ENCODE assay signal across 19 cellular contexts in the genomic region with DNA sequence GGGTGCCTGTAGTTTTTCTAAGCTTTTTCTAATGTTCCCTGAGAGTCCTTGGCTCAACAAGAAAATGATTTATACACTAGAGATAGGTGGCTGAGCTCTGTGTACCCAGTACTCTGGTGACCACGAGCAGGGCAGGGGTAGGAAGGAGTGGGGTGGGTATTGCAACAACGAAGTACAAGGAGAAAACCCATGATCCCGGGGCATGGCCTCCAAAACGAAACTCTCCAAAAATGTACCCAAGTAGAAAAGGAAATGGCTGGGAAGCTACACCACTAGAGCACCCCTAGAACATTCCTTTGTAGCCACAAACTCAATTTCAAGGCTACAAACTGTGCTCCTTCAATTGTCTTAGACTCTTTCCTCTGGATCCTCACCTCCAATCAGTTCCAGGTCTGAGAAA.
"Had no signal": no experiment of that assay in that cellular context is flagged by ENCODE, and none has a peak within 500 bp of the region (broad histone marks: within the 10 kb centered on the region; RNA-seq: fewer than 3 reads in every experiment).

No MANE protein-coding gene starts in this region.

- H3K9me3 Mint-ChIP-seq: activated CD4-positive, alpha-beta T cell treated with anti-CD3 and anti-CD28 coated beads, Interleukin-2, amount 10 ng/mL, durations not matched to agents 24 days and 14 days; activated naive CD4-positive, alpha-beta T cell treated with anti-CD3 and anti-CD28 coated beads, Interleukin-2, amount 10 ng/mL, durations not matched to agents 7 days and 5 days; activated naive CD8-positive, alpha-beta T cell treated with anti-CD3 and anti-CD28 coated beads, Interleukin-2, amount 50 U/mL, for 24 hours; activated T-cell treated with anti-CD3 and anti-CD28 coated beads, Interleukin-2, amount 50 U/mL, for 4 hours; natural killer cell; T-helper 1 cell treated with Interleukin-12 subunit alpha and Interleukin-12 subunit beta and Interleukin-4 antibody, amounts not matched to agents 30 μg/mL and 1 μg/mL, for 36 hours had no signal

- H3K36me3 Mint-ChIP-seq: activated naive CD4-positive, alpha-beta T cell treated with anti-CD3 and anti-CD28 coated beads, Interleukin-2, amount 10 ng/mL, durations not matched to agents 7 days and 5 days; natural killer cell had no signal

- H3K4me3 Mint-ChIP-seq: activated CD4-positive, alpha-beta T cell treated with anti-CD3 and anti-CD28 coated beads, Interleukin-2, amount 10 ng/mL, durations not matched to agents 24 days and 14 days; activated CD8-positive, alpha-beta T cell treated with anti-CD3 and anti-CD28 coated beads, Interleukin-2, amount 10 ng/mL, durations not matched to agents 7 days and 5 days; activated naive CD4-positive, alpha-beta T cell treated with anti-CD3 and anti-CD28 coated beads, Interleukin-2, amount 10 ng/mL, durations not matched to agents 7 days and 5 days; activated naive CD8-positive, alpha-beta T cell treated with anti-CD3 and anti-CD28 coated beads, Interleukin-2, amount 50 U/mL, for 24 hours; activated T-cell treated with anti-CD3 and anti-CD28 coated beads, Interleukin-2, amount 50 U/mL, for 4 hours; natural killer cell; T-helper 1 cell treated with Interleukin-12 subunit alpha and Interleukin-12 subunit beta and Interleukin-4 antibody, amounts not matched to agents 30 μg/mL and 1 μg/mL, for 36 hours had no signal

- DNase-seq: activated CD4-positive, alpha-beta T cell treated with anti-CD3 and anti-CD28 coated beads, Interleukin-2, amount 10 ng/mL, durations not matched to agents 24 days and 14 days; activated CD8-positive, alpha-beta memory T cell treated with anti-CD3 and anti-CD28 coated beads, Interleukin-2, amount 50 U/mL, for 4 hours; activated CD8-positive, alpha-beta T cell treated with anti-CD3 and anti-CD28 coated beads, Interleukin-2, amount 10 ng/mL, durations not matched to agents 7 days and 5 days; activated naive CD4-positive, alpha-beta T cell treated with anti-CD3 and anti-CD28 coated beads, Interleukin-2, amount 10 ng/mL, durations not matched to agents 7 days and 5 days; activated naive CD8-positive, alpha-beta T cell treated with anti-CD3 and anti-CD28 coated beads, Interleukin-2, amount 50 U/mL, for 24 hours; activated T-cell treated with anti-CD3 and anti-CD28 coated beads, Interleukin-2, amount 50 U/mL, for 4 hours; dermis blood vessel endothelial cell; effector memory CD4-positive, alpha-beta T cell; esophagus squamous epithelium; mesendoderm; natural killer cell; stimulated activated CD4-positive, alpha-beta T cell treated with anti-CD3 and anti-CD28 coated beads, Interleukin-12 subunit alpha, Interleukin-12 subunit beta, amount 100 ng/mL, for 4 hours; stimulated activated CD4-positive, alpha-beta T cell treated with anti-CD3 and anti-CD28 coated beads, Interleukin-1b, Interleukin-23, amount 100 ng/mL, for 48 hours; stimulated activated CD8-positive, alpha-beta memory T cell treated with anti-CD3 and anti-CD28 coated beads, Interleukin-4, amount 100 ng/mL, for 48 hours; stimulated activated naive CD4-positive, alpha-beta T cell treated with Interleukin-2 at 50 U/mL for 16 hours; substantia nigra; tibial artery; uterus had no signal

- H3K27me3 Mint-ChIP-seq: activated CD4-positive, alpha-beta T cell treated with anti-CD3 and anti-CD28 coated beads, Interleukin-2, amount 10 ng/mL, durations not matched to agents 24 days and 14 days; activated naive CD4-positive, alpha-beta T cell treated with anti-CD3 and anti-CD28 coated beads, Interleukin-2, amount 10 ng/mL, durations not matched to agents 7 days and 5 days; activated naive CD8-positive, alpha-beta T cell treated with anti-CD3 and anti-CD28 coated beads, Interleukin-2, amount 50 U/mL, for 24 hours had no signal

- ATAC-seq: activated CD8-positive, alpha-beta T cell treated with anti-CD3 and anti-CD28 coated beads, Interleukin-2, amount 10 ng/mL, durations not matched to agents 7 days and 5 days; activated naive CD8-positive, alpha-beta T cell treated with anti-CD3 and anti-CD28 coated beads, Interleukin-2, amount 50 U/mL, for 24 hours; activated T-cell treated with anti-CD3 and anti-CD28 coated beads, Interleukin-2, amount 50 U/mL, for 4 hours; natural killer cell had no signal

- H3K4me1 Mint-ChIP-seq: activated CD4-positive, alpha-beta T cell treated with anti-CD3 and anti-CD28 coated beads, Interleukin-2, amount 10 ng/mL, durations not matched to agents 24 days and 14 days; activated naive CD8-positive, alpha-beta T cell treated with anti-CD3 and anti-CD28 coated beads, Interleukin-2, amount 50 U/mL, for 24 hours had no signal

- H3K27ac Mint-ChIP-seq: activated CD4-positive, alpha-beta T cell treated with anti-CD3 and anti-CD28 coated beads, Interleukin-2, amount 10 ng/mL, durations not matched to agents 24 days and 14 days; activated CD8-positive, alpha-beta T cell treated with anti-CD3 and anti-CD28 coated beads, Interleukin-2, amount 10 ng/mL, durations not matched to agents 7 days and 5 days; activated naive CD4-positive, alpha-beta T cell treated with anti-CD3 and anti-CD28 coated beads, Interleukin-2, amount 10 ng/mL, durations not matched to agents 7 days and 5 days; activated naive CD8-positive, alpha-beta T cell treated with anti-CD3 and anti-CD28 coated beads, Interleukin-2, amount 50 U/mL, for 24 hours; natural killer cell; T-helper 1 cell treated with Interleukin-12 subunit alpha and Interleukin-12 subunit beta and Interleukin-4 antibody, amounts not matched to agents 30 μg/mL and 1 μg/mL, for 36 hours had no signal
